Comparison of ENCODE assay signal across 9 cellular contexts in genomic region chr6:99588618-99589289, GRCh38. TPM values are rescaled to one million over a fixed set of nuclear protein-coding genes. Genes with fewer than 3 reads are reported as not detected.
DNase-seq lines count a peak whose midpoint lies in the region; ATAC-seq, FAIRE-seq and TF ChIP-seq lines count a peak whose summit lies in the region.
"Had no signal": no experiment of that assay in that cellular context is flagged by ENCODE, and none has a peak within 500 bp of the region (broad histone marks: within the 10 kb centered on the region; RNA-seq: fewer than 3 reads in every experiment).

No MANE protein-coding gene starts in this region.

- H3K9me3 ChIP-seq in OCI-LY7 (ENCODE audit: low read length) = no peaks in the 10 kb centered on the region
- H3K9me3 ChIP-seq in osteoblast (ENCODE audit: low read depth, low read length) = no peaks in the 10 kb centered on the region
- no peaks in the 10 kb centered on the region for H3K9me3 ChIP-seq in upper lobe of left lung

- DNase-seq in DMS53 (lab: John Stamatoyannopoulos, UW) (peak; percentile 90), HTR-8/SVneo (ENCODE audit: insufficient read length, low spot score) (peak; percentile 45), OCI-LY7 (ENCODE audit: low spot score) (no peak), foreskin fibroblast (peak; percentile 70 to 91), osteoblast (ENCODE audit: insufficient read length, low spot score, missing footprints) (no peak), upper lobe of left lung (peak; percentile 82 to 94)
- peak; percentile 56 for DNase-seq in activated T-helper 9 cell treated with anti-CD3 and anti-CD28 coated beads, Interleukin-2, amount 50 U/mL, for 16 hours (ENCODE audit: low read depth)

- WGBS in upper lobe of left lung, 2 donors = 3 to 6% methylated on average over 12 to 52 of the region's 52 CpGs

- H3K27ac ChIP-seq in OCI-LY7 (ENCODE audit: low read depth, low read length, poor library complexity, severe bottlenecking) = no peak overlapping the region
- H3K27ac ChIP-seq in osteoblast (ENCODE audit: low read depth, low read length) = no peak overlapping the region
- H3K27ac ChIP-seq in upper lobe of left lung = no peak overlapping the region

- no peak for TF ChIP-seq CTCF in OCI-LY7 (conservative IDR thresholded peaks at IDR 0.05; ENCODE audit: low read length)
- peak; percentile 48 for TF ChIP-seq CTCF in foreskin fibroblast (IDR thresholded peaks at IDR 0.05; ENCODE audit: low read depth, low read length)
- TF ChIP-seq CTCF in osteoblast (IDR thresholded peaks at IDR 0.05; ENCODE audit: extremely low read depth, low read depth, low read length) = peak; percentile 41
- TF ChIP-seq CTCF in upper lobe of left lung (IDR thresholded peaks at IDR 0.05) = peak in 4 of 6 experiments; percentile 22 to 63 (median 44)

- H3K4me1 ChIP-seq in OCI-LY7 (ENCODE audit: insufficient read depth, low read length, poor library complexity, severe bottlenecking) (no peaks in the 10 kb centered on the region), osteoblast (ENCODE audit: insufficient read depth, low read length) (peaks cover 9% of the 10 kb centered on the region), upper lobe of left lung (peaks cover 25 to 31% (median 29%) of the 10 kb centered on the region in 4 donors)

- no peaks in the 10 kb centered on the region for H3K9me2 ChIP-seq in OCI-LY7 (ENCODE audit: insufficient read depth, low read length)

- H3K4me3 ChIP-seq in OCI-LY7 (ENCODE audit: low read depth, low read length, poor library complexity, severe bottlenecking) = no peak overlapping the region
- peak overlapping the region; percentile 50 to 61 for H3K4me3 ChIP-seq in foreskin fibroblast (ENCODE audit: low read depth in 1 of 2, low read length in 2 of 2)
- H3K4me3 ChIP-seq in osteoblast (ENCODE audit: insufficient read depth, low read length) = peak overlapping the region; percentile 74
- peak overlapping the region; percentile 14 to 60 (median 44) for H3K4me3 ChIP-seq in upper lobe of left lung

- POLR2A ChIA-PET in OCI-LY7 (lab: Charles Lee) = interaction anchor here (1.2 kb wide), 1 partner anchor 11 kb away, joined by 3 read pairs; no protein-coding TSS in a partner anchor

- peak; percentile 95 for ATAC-seq in GM21447 (IDR thresholded peaks at IDR 0.05; ENCODE audit: unreplicated experiment)
- peak; percentile 89 to 90 for ATAC-seq in upper lobe of left lung (ENCODE audit: low FRiP score in 2 of 2)

- no TSS peak for BruUV-seq in OCI-LY7 (replicated peaks; lab: Mats Ljungman, UMichigan)

- H2AFZ ChIP-seq in OCI-LY7 (ENCODE audit: low read length) = no peak overlapping the region
- H2AFZ ChIP-seq in osteoblast (ENCODE audit: low read length) = peak overlapping the region; percentile 81

- H4K20me1 ChIP-seq in OCI-LY7 (ENCODE audit: insufficient read depth, low read length) (no peaks in the 10 kb centered on the region), osteoblast (ENCODE audit: insufficient read depth, low read length) (no peaks in the 10 kb centered on the region)

- intact Hi-C loops in OCI-LY7 (cut with micrococcal nuclease; ENCODE audit: unreplicated experiment) = no loop called here

- no peaks in the 10 kb centered on the region for H3K36me3 ChIP-seq in OCI-LY7 (ENCODE audit: insufficient read depth, low read length)
- H3K36me3 ChIP-seq in osteoblast (ENCODE audit: insufficient read depth, low read length) = no peaks in the 10 kb centered on the region
- H3K36me3 ChIP-seq in upper lobe of left lung = no peaks in the 10 kb centered on the region

- peaks cover 52% of the 10 kb centered on the region for H3K27me3 ChIP-seq in osteoblast (ENCODE audit: insufficient read depth, low read length)
- peaks cover 0 to 36% (median 24%) of the 10 kb centered on the region in 4 donors for H3K27me3 ChIP-seq in upper lobe of left lung

- CTCF ChIA-PET in OCI-LY7 (lab: Charles Lee; ENCODE audit: unreplicated experiment) = no interaction called here

- no peak for FAIRE-seq in HTR-8/SVneo (lab: Jason Lieb, UNC)

- H3K79me2 ChIP-seq in OCI-LY7 (ENCODE audit: insufficient read depth, low read depth, low read length) = no peaks in the 10 kb centered on the region
- no peaks in the 10 kb centered on the region for H3K79me2 ChIP-seq in osteoblast (ENCODE audit: insufficient read depth, low read length)

- TF ChIP-seq EP300 in upper lobe of left lung (IDR thresholded peaks at IDR 0.05) = no peak

- peak overlapping the region; percentile 15; the same call in 1 of the 2 replicates for H3K4me2 ChIP-seq in OCI-LY7 (ENCODE audit: low read length)
- peak overlapping the region; percentile 84 for H3K4me2 ChIP-seq in osteoblast (ENCODE audit: insufficient read depth, low read length)

- TF ChIP-seq POLR2A in upper lobe of left lung (IDR thresholded peaks at IDR 0.05) = no peak

RNA-seq across cellular contexts. Expression of gene PRDM13, which starts 17.9 kb away (rescaled TPM):
- total RNA-seq in OCI-LY7 (2014; rRNA removed; shearing (Covaris generic)) = 0.16 TPM in 1 of 2 replicates, not detected in the other
- total RNA-seq in OCI-LY7 (2022) (not detected in 2 replicates), osteoblast (not detected in 2 replicates), upper lobe of left lung (not detected)
- total RNA-seq: dermis microvascular lymphatic vessel endothelial cell had no signal

RNA-seq across cellular contexts. Expression of gene CCNC, which starts 20.3 kb away (rescaled TPM):
- total RNA-seq in OCI-LY7 (2014; rRNA removed; shearing (Covaris generic)) = 53.4 and 58.4 TPM in 2 replicates
- 89.1 and 91.9 TPM in 2 replicates for total RNA-seq in OCI-LY7 (2022)
- total RNA-seq in osteoblast = 89.4 and 89.6 TPM in 2 replicates
- 10 to 100 TPM; 22.3 to 73.4 (median 39.9) TPM for total RNA-seq in upper lobe of left lung

Comparison
In these comparisons a context has a peak if more than half of its experiments do, and no peak if none do; other contexts are left out.
1. DNase-seq: peak in DMS53 (single experiment), HTR-8/SVneo (single experiment), activated T-helper 9 cell treated with anti-CD3 and anti-CD28 coated beads, Interleukin-2, amount 50 U/mL, for 16 hours (single experiment), foreskin fibroblast (2 of 2) and upper lobe of left lung (2 of 2); none in OCI-LY7 (single experiment) and osteoblast (single experiment).